8 cellular contexts compared by ENCODE assay signal in genomic region chr13:36815069-36815468, GRCh38. TPM values are rescaled to one million over a fixed set of nuclear protein-coding genes. Genes with fewer than 3 reads are reported as not detected.
DNase-seq lines count a peak whose midpoint lies in the region; FAIRE-seq and TF ChIP-seq lines count a peak whose summit lies in the region.

No MANE protein-coding gene starts in this region.

- H3K9me3 ChIP-seq in spleen, result no peaks in the 10 kb centered on the region

- peak; percentile 42 for TF ChIP-seq CTCF in epithelial cell of proximal tubule (conservative IDR thresholded peaks at IDR 0.05; ENCODE audit: low read depth, low read length)
- TF ChIP-seq CTCF in spleen (IDR thresholded peaks at IDR 0.05 in 8 of 11, conservative IDR thresholded peaks at IDR 0.05 in 3 of 11), result peak in 4 of 11 experiments; percentile 11 to 38 (median 28)

- WGBS in spleen, 5 donors, result 70 to 85% (median 80%) methylated on average over 2 of the region's 2 CpGs

- no peak for FAIRE-seq in frontal cortex (lab: Jason Lieb, UNC)

- peaks cover 4 to 20% (median 12%) of the 10 kb centered on the region in 6 donors for H3K4me1 ChIP-seq in spleen

- no peak overlapping the region for H3K4me3 ChIP-seq in epithelial cell of proximal tubule (ENCODE audit: low read depth, low read length)
- no peak overlapping the region for H3K4me3 ChIP-seq in spleen

- no peak for TF ChIP-seq POLR2A in spleen (IDR thresholded peaks at IDR 0.05)

- H3K36me3 ChIP-seq in spleen, result no peaks in the 10 kb centered on the region

- DNase-seq in AG08396 (ENCODE audit: low spot score) (peak; percentile 21), EL (peak; percentile 16), NCI-H69 (lab: John Stamatoyannopoulos, UW) (peak; percentile 12), epithelial cell of proximal tubule (ENCODE audit: low read depth) (no peak), spleen (no peak), medulla oblongata (ENCODE audit: extremely low spot score) (no peak), frontal cortex (ENCODE audit: low spot score in 2 of 2) (no peak), amniotic stem cell (lab: John Stamatoyannopoulos, UW) (no peak)

- peaks cover 0 to 23% (median 0%) of the 10 kb centered on the region in 7 donors for H3K27me3 ChIP-seq in spleen (replicated peaks in 1 of 7)

- no peak overlapping the region for H3K27ac ChIP-seq in spleen

- intact Hi-C loops in spleen (cut with DNase I; ENCODE audit: low total_unique reads), result no loop called here

RNA-seq across cellular contexts. Expression of gene RFXAP, which starts 4.0 kb away (rescaled TPM):
- total RNA-seq in epithelial cell of proximal tubule (2.1 and 2.7 TPM in 2 replicates), spleen (1 to 10 TPM; 5.7 to 9.3 (median 7.2) TPM), frontal cortex (5.3 TPM)
- 1 to 10 TPM; 4.6 to 5.5 (median 5.0) TPM for polyA plus RNA-seq in spleen

Comparison
In these comparisons a context has a peak if more than half of its experiments do, and no peak if none do; other contexts are left out.
1. DNase-seq: peak in AG08396 (single experiment), EL (single experiment) and NCI-H69 (single experiment); none in epithelial cell of proximal tubule (single experiment), spleen (single experiment), medulla oblongata (single experiment), frontal cortex (0 of 2) and amniotic stem cell (single experiment).